Comparison of ENCODE assay signal across 1 cellular context in genomic region chr3:79887203-79887602, GRCh38.
TF ChIP-seq lines count a peak whose summit lies in the region.

No MANE protein-coding gene starts in this region.

TF ChIP-seq in H1, 55 proteins besides CTCF, POLR2A, EP300 and RAD21 (continued from another document):
- TF ChIP-seq ATF3 (IDR thresholded peaks at IDR 0.05; ENCODE audit: insufficient read depth, low read depth, low read length), result no peak
- no peak for TF ChIP-seq SIN3A (conservative IDR thresholded peaks at IDR 0.05 in 1 of 2, IDR thresholded peaks at IDR 0.05 in 1 of 2; ENCODE audit: low read depth in 1 of 2, low read length in 2 of 2)
- no peak for TF ChIP-seq TAF7 (optimal IDR thresholded peaks at IDR 0.05; ENCODE audit: borderline replicate concordance, low read depth, low read length)
